In genomic region chr22:19998232-19998951, GRCh38 we compare ENCODE assay signal across 19 cellular contexts. TPM values are rescaled to one million over a fixed set of nuclear protein-coding genes. Genes with fewer than 3 reads are reported as not detected.
DNase-seq lines count a peak whose midpoint lies in the region; ATAC-seq and TF ChIP-seq lines count a peak whose summit lies in the region.
"Had no signal": no experiment of that assay in that cellular context is flagged by ENCODE, and none has a peak within 500 bp of the region (broad histone marks: within the 10 kb centered on the region; RNA-seq: fewer than 3 reads in every experiment).

No MANE protein-coding gene starts in this region.

- H3K4me1 Mint-ChIP-seq in WTC11: peaks cover 26% of the 10 kb centered on the region
- no peaks in the 10 kb centered on the region for H3K4me1 Mint-ChIP-seq in stimulated activated memory B cell treated with anti-CD40 and anti-IgM and Interleukin-4, amounts not matched to agents 10 μg/mL and 1 μg/mL and 100 μg/mL, for 72 hours
- H3K4me1 Mint-ChIP-seq: activated CD8-positive, alpha-beta memory T cell treated with anti-CD3 and anti-CD28 coated beads, Interleukin-2, amount 10 ng/mL, durations not matched to agents 7 days and 5 days; immature natural killer cell had no signal

- H3K4me1 ChIP-seq in parathyroid adenoma: peaks cover 16% of the 10 kb centered on the region

- H3K9me3 ChIP-seq in parathyroid adenoma (ENCODE audit: control insufficient read depth, low read length): no peaks in the 10 kb centered on the region
- H3K9me3 ChIP-seq: neutrophil had no signal

- no peaks in the 10 kb centered on the region for H3K27me3 ChIP-seq in H7 (ENCODE audit: control insufficient read depth, insufficient read depth, low read length)
- H3K27me3 ChIP-seq in parathyroid adenoma (ENCODE audit: control insufficient read depth, insufficient read depth, low read length): no peaks in the 10 kb centered on the region

- H3K36me3 ChIP-seq in H7 (replicated peaks; ENCODE audit: control insufficient read depth, insufficient read depth, low read length) (no peaks in the 10 kb centered on the region), parathyroid adenoma (ENCODE audit: control insufficient read depth, insufficient read depth, low read length) (no peaks in the 10 kb centered on the region)
- H3K36me3 ChIP-seq: neutrophil had no signal

- DNase-seq in H7 (peak; percentile 76), WTC11 (ENCODE audit: low spot score) (no peak), left ventricle myocardium superior (peak; percentile 26), GM03348 (ENCODE audit: low spot score) (no peak), 8988T (no peak)
- DNase-seq: activated CD4-positive, CD25-positive, alpha-beta regulatory T cell; activated CD8-positive, alpha-beta memory T cell treated with anti-CD3 and anti-CD28 coated beads, Interleukin-2, amount 10 ng/mL, durations not matched to agents 7 days and 5 days; activated gamma-delta T cell; amygdala; immature natural killer cell; NCI-H2227 treated with DMSO at 0.1 percent for 48 hours; SHP77 treated with DMSO at 0.1 percent for 48 hours; stimulated activated CD4-positive, alpha-beta T cell treated with anti-CD3 and anti-CD28 coated beads, Interleukin-4, amount 100 ng/mL, for 1 hour; T-helper 17 cell had no signal

- peak overlapping the region; percentile 67 for H3K27ac ChIP-seq in parathyroid adenoma
- H3K27ac ChIP-seq: neutrophil had no signal

- H3K4me3 Mint-ChIP-seq in WTC11: no peak overlapping the region
- H3K4me3 Mint-ChIP-seq in stimulated activated memory B cell treated with anti-CD40 and anti-IgM and Interleukin-4, amounts not matched to agents 10 μg/mL and 1 μg/mL and 100 μg/mL, for 72 hours: no peak overlapping the region
- H3K4me3 Mint-ChIP-seq: activated CD8-positive, alpha-beta memory T cell treated with anti-CD3 and anti-CD28 coated beads, Interleukin-2, amount 10 ng/mL, durations not matched to agents 7 days and 5 days; immature natural killer cell; T-helper 17 cell had no signal

- CTCF ChIA-PET in WTC11 (lab: Charles Lee): interaction anchor here (0.6 to 4.9 kb wide), 6 partner anchors 10 to 231 kb away, joined by 3 to 30 read pairs (median 3); partner anchors contain the start of gene DGCR8

- POLR2A ChIA-PET in WTC11 (lab: Charles Lee): interaction anchor here (0.8 kb wide), 1 partner anchor 9 kb away, joined by 3 read pairs; no protein-coding TSS in a partner anchor

- no peak overlapping the region for H3K4me3 ChIP-seq in H7 (ENCODE audit: insufficient read depth, low read depth, low read length)
- H3K4me3 ChIP-seq in parathyroid adenoma (ENCODE audit: low read depth, low read length): no peak overlapping the region

- H3K27ac Mint-ChIP-seq in WTC11: 0 out of 2 replicates have a peak overlapping the region, but pooled peaks have one; percentile 60
- H3K27ac Mint-ChIP-seq in stimulated activated memory B cell treated with anti-CD40 and anti-IgM and Interleukin-4, amounts not matched to agents 10 μg/mL and 1 μg/mL and 100 μg/mL, for 72 hours: no peak overlapping the region
- H3K27ac Mint-ChIP-seq: activated CD8-positive, alpha-beta memory T cell treated with anti-CD3 and anti-CD28 coated beads, Interleukin-2, amount 10 ng/mL, durations not matched to agents 7 days and 5 days; immature natural killer cell; T-helper 17 cell had no signal

- intact Hi-C loops in left ventricle myocardium superior (cut with micrococcal nuclease): no loop called here

- peaks cover 5% of the 10 kb centered on the region for H3K9me3 Mint-ChIP-seq in WTC11
- peaks cover 12% of the 10 kb centered on the region for H3K9me3 Mint-ChIP-seq in stimulated activated memory B cell treated with anti-CD40 and anti-IgM and Interleukin-4, amounts not matched to agents 10 μg/mL and 1 μg/mL and 100 μg/mL, for 72 hours

- no peaks in the 10 kb centered on the region for H3K27me3 Mint-ChIP-seq in WTC11 (ENCODE audit: low read depth)
- peaks cover 21% of the 10 kb centered on the region for H3K27me3 Mint-ChIP-seq in stimulated activated memory B cell treated with anti-CD40 and anti-IgM and Interleukin-4, amounts not matched to agents 10 μg/mL and 1 μg/mL and 100 μg/mL, for 72 hours
- H3K27me3 Mint-ChIP-seq: T-helper 17 cell had no signal

- H3K4me2 ChIP-seq in parathyroid adenoma (ENCODE audit: low read length): peak overlapping the region; percentile 32

- H3K9ac ChIP-seq in parathyroid adenoma: no peak overlapping the region

- TF ChIP-seq CTCF in WTC11 (IDR thresholded peaks at IDR 0.05) (no peak), parathyroid adenoma (IDR thresholded peaks at IDR 0.05) (no peak)

- peak overlapping the region; percentile 56 for H2AFZ ChIP-seq in parathyroid adenoma

- H3K79me2 ChIP-seq in parathyroid adenoma: no peaks in the 10 kb centered on the region

- ATAC-seq in WTC11 (no peak; the same call in 1 of the 2 replicates), left ventricle myocardium superior (no peak), HG02885 (IDR thresholded peaks at IDR 0.05; ENCODE audit: poor library complexity, unreplicated experiment) (no peak)
- no peak for ATAC-seq in stimulated activated memory B cell treated with anti-CD40 and anti-IgM and Interleukin-4, amounts not matched to agents 10 μg/mL and 1 μg/mL and 100 μg/mL, for 72 hours
- ATAC-seq: activated CD8-positive, alpha-beta memory T cell treated with anti-CD3 and anti-CD28 coated beads, Interleukin-2, amount 10 ng/mL, durations not matched to agents 7 days and 5 days; esophagus mucosa; T-helper 17 cell had no signal

- peaks cover 6% of the 10 kb centered on the region for H3K36me3 Mint-ChIP-seq in WTC11
- H3K36me3 Mint-ChIP-seq in stimulated activated memory B cell treated with anti-CD40 and anti-IgM and Interleukin-4, amounts not matched to agents 10 μg/mL and 1 μg/mL and 100 μg/mL, for 72 hours: peaks cover 8% of the 10 kb centered on the region

TF ChIP-seq in WTC11, 78 proteins besides CTCF, POLR2A, EP300 and RAD21:
- no peak for TF ChIP-seq ZNF232 (CRISPR knock-in tag; IDR thresholded peaks at IDR 0.05)
- peak; percentile 21; the same call in 1 of the 2 replicates for TF ChIP-seq ZNF423 (CRISPR knock-in tag; IDR thresholded peaks at IDR 0.05)

RNA-seq across cellular contexts. Expression of gene ARVCF, which starts 18.2 kb away (rescaled TPM):
- total RNA-seq in H7 (2014; rRNA removed; shearing (Covaris generic)): 35.8 and 40.8 TPM in 2 replicates
- 58.3 to 65.4 TPM (median 61.3 TPM) in 3 replicates for total RNA-seq in WTC11 (2021)
- total RNA-seq in left ventricle myocardium superior: 26.8 TPM

RNA-seq across cellular contexts. Expression of gene TANGO2, which starts 22.5 kb away (rescaled TPM):
- total RNA-seq in H7 (2014; rRNA removed; shearing (Covaris generic)): 11.3 and 15.7 TPM in 2 replicates
- total RNA-seq in WTC11 (2021) (13.2 to 16.8 TPM (median 14.8 TPM) in 3 replicates), left ventricle myocardium superior (71.5 TPM)

RNA-seq across cellular contexts. Expression of gene TXNRD2, which starts 56.8 kb away (rescaled TPM):
- 3.3 and 5.0 TPM in 2 replicates for total RNA-seq in H7 (2014; rRNA removed; shearing (Covaris generic))
- total RNA-seq in WTC11 (2021) (15.9 to 18.8 TPM (median 18.8 TPM) in 3 replicates), left ventricle myocardium superior (42.4 TPM)

RNA-seq across cellular contexts. Expression of gene COMT, which starts 56.8 kb away (rescaled TPM):
- total RNA-seq in H7 (2014; rRNA removed; shearing (Covaris generic)): 1.4 and 1.7 TPM in 2 replicates
- total RNA-seq in WTC11 (2021) (30.8 to 38.0 TPM (median 36.1 TPM) in 3 replicates), left ventricle myocardium superior (83.4 TPM)

Comparison
In these comparisons a context has a peak if more than half of its experiments do, and no peak if none do; other contexts are left out.
1. DNase-seq: peak in H7 (single experiment) and left ventricle myocardium superior (single experiment); none in WTC11 (single experiment), GM03348 (single experiment) and 8988T (single experiment).